19 cellular contexts compared by ENCODE assay signal in the genomic region with DNA sequence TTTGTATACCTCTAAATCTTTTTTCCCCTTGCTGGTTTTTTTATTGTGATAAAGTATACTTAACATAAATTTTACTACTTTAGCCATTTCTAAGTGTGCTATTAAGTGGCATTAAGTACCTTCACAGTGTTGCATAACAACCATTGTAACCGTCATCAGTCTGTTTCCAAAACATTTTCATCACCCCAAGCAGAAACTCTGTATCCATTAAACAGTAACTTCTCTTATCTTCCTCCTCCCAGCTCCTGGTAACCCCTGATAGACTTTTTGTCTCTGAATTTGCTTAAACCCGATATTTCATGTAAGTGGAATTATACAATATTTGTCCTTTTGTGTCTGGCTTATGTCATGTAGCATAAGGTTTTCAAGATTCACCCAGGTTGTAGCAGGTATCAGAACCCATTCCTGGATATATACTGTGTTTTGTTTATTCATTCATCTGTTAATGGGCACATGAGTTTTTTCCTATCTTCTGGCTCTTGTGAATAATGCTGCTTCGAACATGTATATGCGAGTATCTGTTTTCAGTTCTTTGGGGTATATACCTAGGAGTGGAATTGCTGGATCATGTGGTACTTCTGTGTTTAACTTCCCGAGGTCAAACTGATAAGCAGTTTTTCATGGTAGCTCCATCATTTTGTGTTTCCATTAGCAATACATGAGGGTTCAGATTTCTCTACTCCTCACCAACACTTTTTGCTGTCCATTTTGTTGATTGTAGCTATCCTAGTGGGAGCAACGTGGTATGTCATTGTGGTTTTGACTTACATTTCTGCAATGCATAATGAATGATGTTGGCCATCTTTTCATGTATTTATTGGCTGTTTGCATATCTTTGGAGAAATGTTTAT.
DNase-seq lines count a peak whose midpoint lies in the region; ATAC-seq and TF ChIP-seq lines count a peak whose summit lies in the region.
"Had no signal": no experiment of that assay in that cellular context is flagged by ENCODE, and none has a peak within 500 bp of the region (broad histone marks: within the 10 kb centered on the region; RNA-seq: fewer than 3 reads in every experiment).

No MANE protein-coding gene starts in this region.

- H3K27me3 ChIP-seq in BJ (ENCODE audit: control insufficient read depth, insufficient read depth, low read length), result no peaks in the 10 kb centered on the region
- H3K27me3 ChIP-seq: breast epithelium had no signal

- CTCF ChIA-PET in BJ (lab: Yijun Ruan, JAX) (interaction anchor here (1.3 to 4.6 kb wide), 3 partner anchors 10 to 43 kb away, joined by 3 to 16 read pairs (median 11); no protein-coding TSS in a partner anchor), HEK293T (lab: Yijun Ruan, JAX) (no interaction called here)

- TF ChIP-seq CTCF in BJ (IDR thresholded peaks at IDR 0.05; ENCODE audit: insufficient read depth, low read depth, low read length), result 0 out of 2 replicates have a peak, but pooled peaks have one; percentile 8

- H3K36me3 ChIP-seq in BJ (ENCODE audit: control insufficient read depth, insufficient read depth, low read length), result no peaks in the 10 kb centered on the region
- H3K36me3 ChIP-seq: breast epithelium had no signal

- peak; percentile 53 for ATAC-seq in left lobe of liver
- no peak for ATAC-seq in GM18909 (IDR thresholded peaks at IDR 0.05; ENCODE audit: poor library complexity, unreplicated experiment)
- ATAC-seq: activated CD4-positive, CD25-positive, alpha-beta regulatory T cell treated with anti-CD3 and anti-CD28 coated beads, Interleukin-2, amount 50 U/mL, for 24 hours had no signal

- H3K4me3 ChIP-seq in BJ (ENCODE audit: low read depth, low read length), result no peak overlapping the region
- H3K4me3 ChIP-seq: breast epithelium, skin epidermis had no signal

- DNase-seq in BJ (ENCODE audit: low read depth), result peak; percentile 50
- no peak for DNase-seq in HEK293T (ENCODE audit: extremely low spot score)
- peak; percentile 79 for DNase-seq in amniotic epithelial cell (ENCODE audit: low read depth)
- no peak for DNase-seq in left lobe of liver (ENCODE audit: low spot score)
- no peak for DNase-seq in NK-92 (lab: John Stamatoyannopoulos, UW; ENCODE audit: unreplicated experiment)
- DNase-seq in stimulated activated CD4-positive, alpha-beta T cell treated with anti-CD3 and anti-CD28 coated beads, Interleukin-4, amount 100 ng/mL, for 24 hours, result no peak
- no peak for DNase-seq in medulla oblongata (ENCODE audit: extremely low spot score)
- DNase-seq: activated naive CD4-positive, alpha-beta T cell treated with anti-CD3 and anti-CD28 coated beads for 36 hours; effector CD8-positive, alpha-beta T cell; immature natural killer cell; midbrain; NCI-H187 treated with DMSO at 0.1 percent for 48 hours; NCI-H526 treated with DMSO at 0.1 percent for 48 hours; RPMI8226; stimulated activated naive CD4-positive, alpha-beta T cell treated with Interleukin-2 at 50 U/mL for 16 hours had no signal

- POLR2A ChIA-PET in BJ (lab: Charles Lee) (no interaction called here), HEK293T (lab: Yijun Ruan, JAX) (no interaction called here)

TF ChIP-seq in HEK293T, 16 proteins besides CTCF, POLR2A, EP300 and RAD21:
- TF ChIP-seq, protein P1, sequence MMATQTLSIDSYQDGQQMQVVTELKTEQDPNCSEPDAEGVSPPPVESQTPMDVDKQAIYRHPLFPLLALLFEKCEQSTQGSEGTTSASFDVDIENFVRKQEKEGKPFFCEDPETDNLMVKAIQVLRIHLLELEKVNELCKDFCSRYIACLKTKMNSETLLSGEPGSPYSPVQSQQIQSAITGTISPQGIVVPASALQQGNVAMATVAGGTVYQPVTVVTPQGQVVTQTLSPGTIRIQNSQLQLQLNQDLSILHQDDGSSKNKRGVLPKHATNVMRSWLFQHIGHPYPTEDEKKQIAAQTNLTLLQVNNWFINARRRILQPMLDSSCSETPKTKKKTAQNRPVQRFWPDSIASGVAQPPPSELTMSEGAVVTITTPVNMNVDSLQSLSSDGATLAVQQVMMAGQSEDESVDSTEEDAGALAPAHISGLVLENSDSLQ (IDR thresholded peaks at IDR 0.05), result peak; percentile 55; the same call in 1 of the 2 replicates
- no peak for TF ChIP-seq ARNT (IDR thresholded peaks at IDR 0.05)

Comparison
In these comparisons a context has a peak if more than half of its experiments do, and no peak if none do; other contexts are left out.
1. DNase-seq: peak in BJ (single experiment) and amniotic epithelial cell (single experiment); none in HEK293T (single experiment), left lobe of liver (single experiment), NK-92 (single experiment), stimulated activated CD4-positive, alpha-beta T cell treated with anti-CD3 and anti-CD28 coated beads, Interleukin-4, amount 100 ng/mL, for 24 hours (single experiment) and medulla oblongata (single experiment).